ENCODE assay signal across 8 cellular contexts in the genomic region with DNA sequence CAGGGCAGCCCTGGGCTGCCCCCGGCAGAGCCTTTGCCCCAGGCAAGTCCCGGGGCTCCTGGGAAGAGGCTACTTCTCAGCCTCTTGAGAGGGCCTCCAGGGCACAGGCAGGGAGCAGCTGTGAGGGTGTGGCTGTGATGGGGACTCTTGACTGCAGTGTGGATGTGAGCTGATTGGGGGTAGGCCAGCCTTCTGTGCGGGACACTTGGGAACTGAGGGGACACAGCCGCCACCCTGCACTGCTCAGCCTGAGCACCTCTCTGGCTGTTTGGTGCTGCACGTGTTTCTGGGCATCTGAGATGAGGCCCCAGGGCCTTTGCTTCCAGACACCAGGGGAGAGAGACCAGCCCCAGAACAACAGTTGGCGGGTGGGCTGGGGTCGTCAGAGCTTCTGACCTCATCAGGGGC.
DNase-seq lines count a peak whose midpoint lies in the region; ATAC-seq lines count a peak whose summit lies in the region.

No MANE protein-coding gene starts in this region.

- no peaks in the 10 kb centered on the region for H3K9me3 Mint-ChIP-seq in activated T-helper 2 cell treated with anti-CD3 and anti-CD28 coated beads, Interferon-gamma antibody, Interleukin-2, Interleukin-4, amounts not matched to agents 10 μg/mL and 5 μg/mL and 100 μg/mL, durations not matched to agents 14 hours and 24 hours and 36 hours
- H3K9me3 Mint-ChIP-seq in memory B cell: no peaks in the 10 kb centered on the region

- intact Hi-C loops in activated T-helper 2 cell treated with anti-CD3 and anti-CD28 coated beads, Interferon-gamma antibody, Interleukin-2, Interleukin-4, amounts not matched to agents 10 μg/mL and 5 μg/mL and 100 μg/mL, durations not matched to agents 14 hours and 24 hours and 36 hours (cut with micrococcal nuclease): loop anchor here (1.0 to 10.0 kb wide), 4 partner anchors 10 to 95 kb away; no protein-coding TSS in a partner anchor

- H3K4me1 Mint-ChIP-seq in activated T-helper 2 cell treated with anti-CD3 and anti-CD28 coated beads, Interferon-gamma antibody, Interleukin-2, Interleukin-4, amounts not matched to agents 10 μg/mL and 5 μg/mL and 100 μg/mL, durations not matched to agents 14 hours and 24 hours and 36 hours (ENCODE audit: low read depth): peaks cover 59% of the 10 kb centered on the region
- peaks cover 33% of the 10 kb centered on the region for H3K4me1 Mint-ChIP-seq in memory B cell

- peak overlapping the region; percentile 93 for H3K27ac Mint-ChIP-seq in activated T-helper 2 cell treated with anti-CD3 and anti-CD28 coated beads, Interferon-gamma antibody, Interleukin-2, Interleukin-4, amounts not matched to agents 10 μg/mL and 5 μg/mL and 100 μg/mL, durations not matched to agents 14 hours and 24 hours and 36 hours
- peak overlapping the region; percentile 84 for H3K27ac Mint-ChIP-seq in memory B cell

- in situ Hi-C loops in G401 (cut with HindIII; ENCODE audit: low sequenced_read_pairs): no loop called here

- DNase-seq in ELR (ENCODE audit: low read depth) (peak; percentile 54), memory B cell (ENCODE audit: low spot score in 2 of 2) (no peak), DMS114 treated with DMSO at 0.1 percent for 48 hours (lab: John Stamatoyannopoulos, UW; ENCODE audit: unreplicated experiment) (no peak), globus pallidus (ENCODE audit: low spot score) (no peak), G401 (ENCODE audit: low spot score) (no peak)
- peak; percentile 28 for DNase-seq in activated T-helper 2 cell treated with anti-CD3 and anti-CD28 coated beads, Interferon-gamma antibody, Interleukin-2, Interleukin-4, amounts not matched to agents 10 μg/mL and 5 μg/mL and 100 μg/mL, durations not matched to agents 14 hours and 24 hours and 36 hours (ENCODE audit: low spot score)
- no peak for DNase-seq in stimulated activated CD4-positive, alpha-beta T cell treated with anti-CD3 and anti-CD28 coated beads, Interleukin-4, amount 100 ng/mL, for 4 hours

- H3K36me3 Mint-ChIP-seq in activated T-helper 2 cell treated with anti-CD3 and anti-CD28 coated beads, Interferon-gamma antibody, Interleukin-2, Interleukin-4, amounts not matched to agents 10 μg/mL and 5 μg/mL and 100 μg/mL, durations not matched to agents 14 hours and 24 hours and 36 hours (ENCODE audit: low read depth): peaks cover 8% of the 10 kb centered on the region
- H3K36me3 Mint-ChIP-seq in memory B cell: peaks cover 3% of the 10 kb centered on the region

- ATAC-seq in HG02623 (IDR thresholded peaks at IDR 0.05; ENCODE audit: unreplicated experiment) (peak; percentile 23), memory B cell (ENCODE audit: low read depth) (peak; percentile 33)

- no peaks in the 10 kb centered on the region for H3K27me3 Mint-ChIP-seq in activated T-helper 2 cell treated with anti-CD3 and anti-CD28 coated beads, Interferon-gamma antibody, Interleukin-2, Interleukin-4, amounts not matched to agents 10 μg/mL and 5 μg/mL and 100 μg/mL, durations not matched to agents 14 hours and 24 hours and 36 hours (ENCODE audit: low read depth)
- no peaks in the 10 kb centered on the region for H3K27me3 Mint-ChIP-seq in memory B cell

- peak overlapping the region; percentile 80 for H3K4me3 Mint-ChIP-seq in activated T-helper 2 cell treated with anti-CD3 and anti-CD28 coated beads, Interferon-gamma antibody, Interleukin-2, Interleukin-4, amounts not matched to agents 10 μg/mL and 5 μg/mL and 100 μg/mL, durations not matched to agents 14 hours and 24 hours and 36 hours (ENCODE audit: low read depth)
- peak overlapping the region; percentile 84 for H3K4me3 Mint-ChIP-seq in memory B cell

Comparison
In these comparisons a context has a peak if more than half of its experiments do, and no peak if none do; other contexts are left out.
1. DNase-seq: peak in ELR (single experiment) and activated T-helper 2 cell treated with anti-CD3 and anti-CD28 coated beads, Interferon-gamma antibody, Interleukin-2, Interleukin-4, amounts not matched to agents 10 μg/mL and 5 μg/mL and 100 μg/mL, durations not matched to agents 14 hours and 24 hours and 36 hours (single experiment); none in memory B cell (0 of 2), DMS114 treated with DMSO at 0.1 percent for 48 hours (single experiment), globus pallidus (single experiment), stimulated activated CD4-positive, alpha-beta T cell treated with anti-CD3 and anti-CD28 coated beads, Interleukin-4, amount 100 ng/mL, for 4 hours (0 of 2) and G401 (single experiment).